Comparison of ENCODE assay signal across 17 cellular contexts in genomic region chr1:44292641-44293040, GRCh38.
DNase-seq lines count a peak whose midpoint lies in the region; ATAC-seq, FAIRE-seq and TF ChIP-seq lines count a peak whose summit lies in the region.
"Had no signal": no experiment of that assay in that cellular context is flagged by ENCODE, and none has a peak within 500 bp of the region (broad histone marks: within the 10 kb centered on the region; RNA-seq: fewer than 3 reads in every experiment).

No MANE protein-coding gene starts in this region.

- H3K27me3 ChIP-seq in BLaER1 treated with 17β-estradiol and CSF1 and Interleukin-3, amounts not matched to agents 10 nM and 100 nM: no peaks in the 10 kb centered on the region
- H3K27me3 ChIP-seq in psoas muscle (ENCODE audit: insufficient read depth in 3 of 3, low read length in 2 of 3): no peaks in the 10 kb centered on the region

- no peak for FAIRE-seq in frontal cortex (lab: Jason Lieb, UNC)
- FAIRE-seq: A204.1, GM12892, H1 had no signal

- ATAC-seq in psoas muscle: peak in 3 of 4 donors; percentile 22 to 36 (median 24)
- ATAC-seq in GM21447 (IDR thresholded peaks at IDR 0.05; ENCODE audit: unreplicated experiment): no peak
- no peak for ATAC-seq in mucosa of descending colon
- ATAC-seq: CD8-positive, alpha-beta T cell had no signal

- intact Hi-C loops in psoas muscle (cut with DNase I) (no loop called here), mucosa of descending colon (cut with DNase I, micrococcal nuclease) (loop anchor here in 1 of 2 donors (10.0 kb wide), 1 partner anchor 78 kb away; the partner anchor contains the start of gene DMAP1)

- H3K4me3 ChIP-seq in BLaER1 treated with 17β-estradiol and CSF1 and Interleukin-3, amounts not matched to agents 10 nM and 100 nM: no peak overlapping the region
- no peak overlapping the region for H3K4me3 ChIP-seq in psoas muscle
- no peak overlapping the region for H3K4me3 ChIP-seq in mucosa of descending colon

- H3K27ac ChIP-seq in BLaER1 treated with 17β-estradiol and CSF1 and Interleukin-3, amounts not matched to agents 10 nM and 100 nM: no peak overlapping the region
- H3K27ac ChIP-seq in psoas muscle: no peak overlapping the region
- H3K27ac ChIP-seq: HL-60 had no signal

- peak overlapping the region in 6 of 11 experiments; percentile 11 to 54 (median 38); a peak in 10 of 22 replicates for H3K4me2 ChIP-seq in BLaER1 treated with 17β-estradiol and CSF1 and Interleukin-3, amounts not matched to agents 10 nM and 100 nM

- H4K20me1 ChIP-seq in BLaER1 treated with 17β-estradiol and CSF1 and Interleukin-3, amounts not matched to agents 10 nM and 100 nM: peaks cover 0 to 8% (median 0%) of the 10 kb centered on the region in 11 experiments; a peak in 6 of 22 replicates

- 56 to 72% (median 59%) methylated on average over 11 of the region's 11 CpGs for WGBS in psoas muscle, 3 donors

- H3K4me1 ChIP-seq in BLaER1 treated with 17β-estradiol and CSF1 and Interleukin-3, amounts not matched to agents 10 nM and 100 nM: peaks cover 0 to 23% (median 17%) of the 10 kb centered on the region in 10 experiments; a peak in 12 of 20 replicates
- H3K4me1 ChIP-seq in psoas muscle (peaks cover 28% of the 10 kb centered on the region), mucosa of descending colon (ENCODE audit: low read depth) (peaks cover 28% of the 10 kb centered on the region)

- DNase-seq in NCI-H510A treated with DMSO at 0.1 percent for 48 hours (lab: John Stamatoyannopoulos, UW): peak; percentile 60
- peak; percentile 71 for DNase-seq in left kidney (ENCODE audit: low read depth, low spot score)
- no peak for DNase-seq in psoas muscle
- DNase-seq in frontal cortex (ENCODE audit: low spot score in 2 of 2): no peak
- no peak for DNase-seq in mucosa of descending colon
- DNase-seq: CD8-positive, alpha-beta T cell; COR-L47; DND-41; GDM1; HCEC 1CT; HFFc6 had no signal

- no peak for TF ChIP-seq CTCF in psoas muscle (IDR thresholded peaks at IDR 0.05)
- no peak for TF ChIP-seq CTCF in mucosa of descending colon (IDR thresholded peaks at IDR 0.05)

- peaks cover 55 to 100% (median 89%) of the 10 kb centered on the region in 11 experiments for H3K36me3 ChIP-seq in BLaER1 treated with 17β-estradiol and CSF1 and Interleukin-3, amounts not matched to agents 10 nM and 100 nM
- peaks cover 0 to 51% of the 10 kb centered on the region in 2 donors for H3K36me3 ChIP-seq in psoas muscle (ENCODE audit: insufficient read depth in 1 of 2, low read depth in 1 of 2)
- no peaks in the 10 kb centered on the region for H3K36me3 ChIP-seq in mucosa of descending colon (ENCODE audit: low read depth)

- H3K9me3 ChIP-seq in BLaER1 treated with 17β-estradiol and CSF1 and Interleukin-3, amounts not matched to agents 10 nM and 100 nM (replicated peaks in 1 of 11): no peaks in the 10 kb centered on the region
- H3K9me3 ChIP-seq in psoas muscle: no peaks in the 10 kb centered on the region
- H3K9me3 ChIP-seq in mucosa of descending colon: no peaks in the 10 kb centered on the region

- 0 out of 22 replicates have a peak overlapping the region, but pooled peaks of 1 of the 11 experiments have one; percentile 10 for H3K9ac ChIP-seq in BLaER1 treated with 17β-estradiol and CSF1 and Interleukin-3, amounts not matched to agents 10 nM and 100 nM

Comparison
In these comparisons a context has a peak if more than half of its experiments do, and no peak if none do; other contexts are left out.
1. DNase-seq: peak in NCI-H510A treated with DMSO at 0.1 percent for 48 hours (single experiment) and left kidney (single experiment); none in psoas muscle (0 of 2), frontal cortex (0 of 2) and mucosa of descending colon (0 of 3).
2. ATAC-seq: peak in psoas muscle (3 of 4); none in GM21447 (single experiment) and mucosa of descending colon (single experiment).